In the genomic region with DNA sequence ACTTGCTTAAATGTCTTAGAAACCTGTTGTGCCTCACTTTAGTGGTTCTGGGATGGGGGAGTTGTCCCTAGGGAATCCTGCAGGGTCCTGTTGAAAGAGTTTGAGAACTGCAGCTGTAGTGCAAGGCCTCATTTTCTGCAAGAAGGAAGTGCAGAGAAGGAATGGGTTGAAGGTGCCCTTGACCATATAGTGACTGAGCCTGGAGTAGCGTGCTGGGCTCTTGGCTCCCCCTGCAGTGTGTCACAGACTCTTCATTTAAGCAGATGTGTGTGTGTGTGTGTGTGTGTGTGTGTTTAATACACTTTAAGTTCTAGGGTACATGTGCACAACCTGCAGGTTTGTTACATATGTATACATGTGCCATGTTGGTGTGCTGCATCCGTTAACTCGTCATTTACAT, we compare ENCODE assay signal across 9 cellular contexts.
DNase-seq lines count a peak whose midpoint lies in the region; ATAC-seq and TF ChIP-seq lines count a peak whose summit lies in the region.
"Had no signal": no experiment of that assay in that cellular context is flagged by ENCODE, and none has a peak within 500 bp of the region (broad histone marks: within the 10 kb centered on the region; RNA-seq: fewer than 3 reads in every experiment).

No MANE protein-coding gene starts in this region.

- no peaks in the 10 kb centered on the region for H3K9me3 ChIP-seq in uterus

- TF ChIP-seq CTCF in NB4 (IDR thresholded peaks at IDR 0.05; ENCODE audit: low read depth, low read length) (peak; percentile 28), endothelial cell (IDR thresholded peaks at IDR 0.05; ENCODE audit: unreplicated experiment) (no peak), uterus (IDR thresholded peaks at IDR 0.05) (peak in 2 of 4 experiments; percentile 27 to 28)

- DNase-seq in activated CD8-positive, alpha-beta memory T cell treated with anti-CD3 and anti-CD28 coated beads, Interleukin-2, amount 10 ng/mL, durations not matched to agents 7 days and 5 days: no peak
- no peak for DNase-seq in activated CD8-positive, alpha-beta memory T cell treated with anti-CD3 and anti-CD28 coated beads, Interleukin-2, amount 50 U/mL, for 48 hours
- peak; percentile 83 for DNase-seq in NB4 (ENCODE audit: low read depth)
- no peak for DNase-seq in endothelial cell (ENCODE audit: low spot score)
- no peak for DNase-seq in stimulated activated naive B cell treated with anti-CD40 and anti-IgM and Interleukin-4, amounts not matched to agents 10 μg/mL and 1 μg/mL and 100 μg/mL, for 72 hours
- no peak for DNase-seq in uterus
- DNase-seq in occipital lobe (lab: John Stamatoyannopoulos, UW): no peak
- DNase-seq: NCI-H1048 had no signal

- H3K36me3 Mint-ChIP-seq in activated CD8-positive, alpha-beta memory T cell treated with anti-CD3 and anti-CD28 coated beads, Interleukin-2, amount 10 ng/mL, durations not matched to agents 7 days and 5 days: peaks cover 20% of the 10 kb centered on the region
- H3K36me3 Mint-ChIP-seq in endothelial cell (ENCODE audit: low read depth, unreplicated experiment): peaks cover 43% of the 10 kb centered on the region
- peaks cover 22 to 28% of the 10 kb centered on the region in 2 donors for H3K36me3 Mint-ChIP-seq in stimulated activated naive B cell treated with anti-CD40 and anti-IgM and Interleukin-4, amounts not matched to agents 10 μg/mL and 1 μg/mL and 100 μg/mL, for 72 hours

- H3K27me3 Mint-ChIP-seq in activated CD8-positive, alpha-beta memory T cell treated with anti-CD3 and anti-CD28 coated beads, Interleukin-2, amount 10 ng/mL, durations not matched to agents 7 days and 5 days: no peaks in the 10 kb centered on the region
- peaks cover 10% of the 10 kb centered on the region for H3K27me3 Mint-ChIP-seq in endothelial cell (ENCODE audit: unreplicated experiment)
- no peaks in the 10 kb centered on the region for H3K27me3 Mint-ChIP-seq in stimulated activated naive B cell treated with anti-CD40 and anti-IgM and Interleukin-4, amounts not matched to agents 10 μg/mL and 1 μg/mL and 100 μg/mL, for 72 hours

- H3K4me3 Mint-ChIP-seq in activated CD8-positive, alpha-beta memory T cell treated with anti-CD3 and anti-CD28 coated beads, Interleukin-2, amount 10 ng/mL, durations not matched to agents 7 days and 5 days: no peak overlapping the region
- H3K4me3 Mint-ChIP-seq in endothelial cell (ENCODE audit: unreplicated experiment): peak overlapping the region; percentile 47
- no peak overlapping the region for H3K4me3 Mint-ChIP-seq in stimulated activated naive B cell treated with anti-CD40 and anti-IgM and Interleukin-4, amounts not matched to agents 10 μg/mL and 1 μg/mL and 100 μg/mL, for 72 hours

- no peak overlapping the region for H3K27ac ChIP-seq in uterus

- H3K9me3 Mint-ChIP-seq in activated CD8-positive, alpha-beta memory T cell treated with anti-CD3 and anti-CD28 coated beads, Interleukin-2, amount 10 ng/mL, durations not matched to agents 7 days and 5 days (ENCODE audit: low read depth): no peaks in the 10 kb centered on the region
- no peaks in the 10 kb centered on the region for H3K9me3 Mint-ChIP-seq in endothelial cell (ENCODE audit: unreplicated experiment)
- H3K9me3 Mint-ChIP-seq in stimulated activated naive B cell treated with anti-CD40 and anti-IgM and Interleukin-4, amounts not matched to agents 10 μg/mL and 1 μg/mL and 100 μg/mL, for 72 hours: peaks cover 0 to 8% of the 10 kb centered on the region in 2 donors

- intact Hi-C loops in uterus (cut with DNase I; ENCODE audit: low total_unique reads): no loop called here

- no peak for ATAC-seq in activated CD8-positive, alpha-beta memory T cell treated with anti-CD3 and anti-CD28 coated beads, Interleukin-2, amount 10 ng/mL, durations not matched to agents 7 days and 5 days
- ATAC-seq in stimulated activated naive B cell treated with anti-CD40 and anti-IgM and Interleukin-4, amounts not matched to agents 10 μg/mL and 1 μg/mL and 100 μg/mL, for 72 hours (replicated peaks): peak; percentile 36 to 52
- ATAC-seq in HG03521 (IDR thresholded peaks at IDR 0.05; ENCODE audit: unreplicated experiment): no peak

- H3K27ac Mint-ChIP-seq in activated CD8-positive, alpha-beta memory T cell treated with anti-CD3 and anti-CD28 coated beads, Interleukin-2, amount 10 ng/mL, durations not matched to agents 7 days and 5 days: peak overlapping the region; percentile 95
- H3K27ac Mint-ChIP-seq in endothelial cell (ENCODE audit: unreplicated experiment): peak overlapping the region; percentile 42
- H3K27ac Mint-ChIP-seq in stimulated activated naive B cell treated with anti-CD40 and anti-IgM and Interleukin-4, amounts not matched to agents 10 μg/mL and 1 μg/mL and 100 μg/mL, for 72 hours: no peak overlapping the region

- CTCF ChIA-PET in activated CD8-positive, alpha-beta memory T cell treated with anti-CD3 and anti-CD28 coated beads, Interleukin-2, amount 10 ng/mL, durations not matched to agents 7 days and 5 days (lab: Charles Lee): interaction anchor here (0.9 to 13.5 kb wide), 3 partner anchors 9 to 92 kb away, joined by 3 to 114 read pairs (median 8); partner anchors contain the start of gene GRK5

- H3K36me3 ChIP-seq in uterus: no peaks in the 10 kb centered on the region

- H3K4me1 Mint-ChIP-seq in activated CD8-positive, alpha-beta memory T cell treated with anti-CD3 and anti-CD28 coated beads, Interleukin-2, amount 10 ng/mL, durations not matched to agents 7 days and 5 days: peaks cover 57% of the 10 kb centered on the region
- peaks cover 54% of the 10 kb centered on the region for H3K4me1 Mint-ChIP-seq in endothelial cell (ENCODE audit: unreplicated experiment)
- peaks cover 49 to 70% of the 10 kb centered on the region in 2 donors for H3K4me1 Mint-ChIP-seq in stimulated activated naive B cell treated with anti-CD40 and anti-IgM and Interleukin-4, amounts not matched to agents 10 μg/mL and 1 μg/mL and 100 μg/mL, for 72 hours

- H3K4me1 ChIP-seq in uterus: no peaks in the 10 kb centered on the region

- no peaks in the 10 kb centered on the region for H3K27me3 ChIP-seq in uterus

- no peak for TF ChIP-seq POLR2A in NB4 (IDR thresholded peaks at IDR 0.05; ENCODE audit: extremely low read depth, insufficient read length)
- TF ChIP-seq POLR2A in uterus (IDR thresholded peaks at IDR 0.05): no peak

- H3K4me3 ChIP-seq in NB4 (ENCODE audit: low read depth, low read length) (no peak overlapping the region), uterus (no peak overlapping the region)

Comparison
In these comparisons a context has a peak if more than half of its experiments do, and no peak if none do; other contexts are left out.
1. ATAC-seq: peak in stimulated activated naive B cell treated with anti-CD40 and anti-IgM and Interleukin-4, amounts not matched to agents 10 μg/mL and 1 μg/mL and 100 μg/mL, for 72 hours (2 of 2); none in activated CD8-positive, alpha-beta memory T cell treated with anti-CD3 and anti-CD28 coated beads, Interleukin-2, amount 10 ng/mL, durations not matched to agents 7 days and 5 days (single experiment) and HG03521 (single experiment).